ENCODE assay signal across 8 cellular contexts in the genomic region with DNA sequence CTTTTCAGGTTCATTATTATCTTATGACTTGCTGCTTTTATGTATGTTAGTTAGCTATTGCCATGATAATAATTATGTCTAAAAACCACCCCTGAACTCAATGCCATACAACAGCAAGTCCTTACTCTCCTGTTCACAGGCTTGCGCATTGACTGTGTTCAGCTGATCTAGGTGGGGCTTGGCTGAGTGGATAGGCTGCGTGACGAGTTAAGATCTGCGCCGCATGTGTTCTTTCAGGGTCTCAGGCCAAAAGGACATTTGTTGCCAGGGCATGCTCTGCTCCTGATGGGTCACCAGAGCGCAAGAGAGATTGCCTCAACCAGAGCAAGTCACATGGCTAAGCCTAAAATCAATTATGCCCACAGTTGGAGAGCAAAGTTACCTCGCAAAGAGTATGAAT. TPM values are rescaled to one million over a fixed set of nuclear protein-coding genes. Genes with fewer than 3 reads are reported as not detected.
DNase-seq lines count a peak whose midpoint lies in the region; ATAC-seq and TF ChIP-seq lines count a peak whose summit lies in the region.

No MANE protein-coding gene starts in this region.

- intact Hi-C loops in testis (cut with DNase I; ENCODE audit: low total_unique reads) = no loop called here

- peak overlapping the region in 1 of 2 donors; percentile 91 for H3K27ac ChIP-seq in testis

- H3K4me3 ChIP-seq in astrocyte of the cerebellum (ENCODE audit: low read depth, low read length) (peak overlapping the region; percentile 86), testis (peak overlapping the region; percentile 64 to 83)

- H3K27me3 ChIP-seq in testis = no peaks in the 10 kb centered on the region

- H3K36me3 ChIP-seq in testis (ENCODE audit: low read depth, missing control alignments) = no peaks in the 10 kb centered on the region

- peaks cover 4% of the 10 kb centered on the region for H3K4me1 ChIP-seq in testis

- no peak for TF ChIP-seq CTCF in astrocyte of the cerebellum (IDR thresholded peaks at IDR 0.05; ENCODE audit: low read depth, low read length, missing control alignments)
- no peak for TF ChIP-seq CTCF in testis (IDR thresholded peaks at IDR 0.05)

- 21 to 33% methylated on average over 7 of the region's 7 CpGs for WGBS in testis, 2 donors

- ATAC-seq in GM18858 (IDR thresholded peaks at IDR 0.05; ENCODE audit: unreplicated experiment) (no peak), HG03571 (IDR thresholded peaks at IDR 0.05; ENCODE audit: unreplicated experiment) (no peak)

- in situ Hi-C loops in astrocyte of the cerebellum (cut with HindIII; ENCODE audit: low sequenced_read_pairs) = no loop called here

- no peaks in the 10 kb centered on the region for H3K9me3 ChIP-seq in testis

- no peak for TF ChIP-seq POLR2A in testis (IDR thresholded peaks at IDR 0.05)

- DNase-seq in AG08395 (ENCODE audit: low spot score) (peak; percentile 31), HCEC 1CT (peak; percentile 26), astrocyte of the cerebellum (ENCODE audit: low read depth) (no peak), kidney tubule cell (ENCODE audit: low spot score) (peak; percentile 15), testis (peak; percentile 27), NCI-H1694 (lab: John Stamatoyannopoulos, UW) (no peak)

RNA-seq across cellular contexts. Expression of a gene that starts 0.9 kb away (rescaled TPM):
- 10 to 100 TPM in 1 of 2 donors, 1 to 10 TPM in 1; 9.9 to 13.3 TPM for total RNA-seq in testis
- 8.1 TPM for polyA plus RNA-seq in testis (ENCODE audit: insufficient read depth, low read depth, low replicate concordance)

RNA-seq across cellular contexts. Expression of a gene that starts 0.9 kb away (rescaled TPM):
- 10 to 100 TPM; 10.5 to 19.9 TPM for total RNA-seq in testis
- 12.1 TPM for polyA plus RNA-seq in testis (ENCODE audit: insufficient read depth, low read depth, low replicate concordance)

Comparison
In these comparisons a context has a peak if more than half of its experiments do, and no peak if none do; other contexts are left out.
1. DNase-seq: peak in AG08395 (single experiment), HCEC 1CT (single experiment), kidney tubule cell (single experiment) and testis (single experiment); none in astrocyte of the cerebellum (single experiment) and NCI-H1694 (single experiment).